In the genomic region with DNA sequence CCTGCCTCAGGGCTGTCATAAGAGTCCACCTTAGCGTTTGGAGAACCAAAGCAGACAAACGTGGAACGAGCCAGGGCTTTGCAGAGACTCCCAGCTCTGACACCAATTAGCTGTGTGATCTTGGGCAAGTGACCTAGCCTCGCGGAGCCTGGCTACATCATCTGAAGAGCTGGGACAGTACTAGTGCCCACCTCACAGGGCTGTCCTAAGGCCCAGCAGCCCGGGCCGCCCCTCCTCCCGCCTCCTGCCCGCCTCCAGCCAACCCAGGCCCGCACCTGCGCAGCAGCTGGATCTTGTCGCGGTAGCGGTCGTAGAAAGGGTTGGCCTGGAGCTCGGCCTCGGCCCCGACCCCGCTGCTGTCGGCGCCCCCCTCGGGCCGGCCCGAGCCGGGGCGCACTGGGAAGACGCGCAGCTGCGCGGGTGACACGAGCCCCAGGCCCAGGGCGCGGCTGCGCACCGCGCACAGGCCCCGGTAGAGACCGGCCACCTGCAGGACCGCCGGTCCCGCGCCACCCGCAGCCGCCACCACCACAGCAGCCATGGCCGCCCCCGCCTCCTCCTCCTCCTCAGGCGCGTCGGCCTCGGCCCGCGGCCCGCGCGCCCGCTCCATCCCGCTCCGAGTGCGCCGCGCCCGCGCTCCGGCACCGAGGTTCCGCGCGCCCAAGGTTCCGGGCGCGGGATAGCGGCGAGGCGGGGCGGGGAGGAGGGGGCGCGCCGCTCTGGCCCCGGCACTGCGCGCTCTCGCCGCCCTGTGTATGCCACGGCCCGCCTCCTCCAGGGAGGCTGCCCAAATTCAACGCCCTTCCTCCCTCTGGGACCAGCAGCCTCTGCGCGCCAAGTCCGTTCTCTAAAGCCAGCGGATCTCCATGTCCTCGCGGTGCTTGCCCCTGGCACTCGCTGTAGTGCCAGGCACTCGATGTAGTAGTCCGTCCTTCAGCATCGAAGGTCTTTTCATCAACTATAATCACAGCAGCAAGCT, we compare ENCODE assay signal across 8 cellular contexts. TPM values are rescaled to one million over a fixed set of nuclear protein-coding genes. Genes with fewer than 3 reads are reported as not detected.
A peak's percentile ranks its signal among the peaks of the same experiment; 100 is the strongest.
DNase-seq lines count a peak whose midpoint lies in the region; ATAC-seq, FAIRE-seq and TF ChIP-seq lines count a peak whose summit lies in the region.

A gene with protein sequence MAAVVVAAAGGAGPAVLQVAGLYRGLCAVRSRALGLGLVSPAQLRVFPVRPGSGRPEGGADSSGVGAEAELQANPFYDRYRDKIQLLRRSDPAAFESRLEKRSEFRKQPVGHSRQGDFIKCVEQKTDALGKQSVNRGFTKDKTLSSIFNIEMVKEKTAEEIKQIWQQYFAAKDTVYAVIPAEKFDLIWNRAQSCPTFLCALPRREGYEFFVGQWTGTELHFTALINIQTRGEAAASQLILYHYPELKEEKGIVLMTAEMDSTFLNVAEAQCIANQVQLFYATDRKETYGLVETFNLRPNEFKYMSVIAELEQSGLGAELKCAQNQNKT (minus strand): TSS at position 583 of the 979 bp plus-strand sequence. CDS start 42 bp downstream, at position 541.

- H4K20me1 ChIP-seq in DOHH2 (ENCODE audit: control insufficient read depth, insufficient read depth, low read depth, low read length): no peaks in the 10 kb centered on the region

- no peak within 1 kb of the TSS for H3K27ac ChIP-seq in DOHH2 (ENCODE audit: low read depth, low read length)
- H3K27ac ChIP-seq in pancreas: peak within 1 kb of the TSS; percentile 45 to 71 (median 56)
- H3K27ac ChIP-seq in tibial nerve: peak within 1 kb of the TSS; percentile 73 to 90 (median 80)

- H3K27me3 ChIP-seq in DOHH2 (ENCODE audit: control insufficient read depth, low read length): 0 out of 2 replicates have a peak, but pooled peaks cover 3% of the 10 kb centered on the region
- H3K27me3 ChIP-seq in pancreas: no peaks in the 10 kb centered on the region
- no peaks in the 10 kb centered on the region for H3K27me3 ChIP-seq in tibial nerve

- H3K9me3 Mint-ChIP-seq in activated naive CD8-positive, alpha-beta T cell (ENCODE audit: low read depth): no peaks in the 10 kb centered on the region

- DNase-seq in LNCaP clone FGC (ENCODE audit: low read depth) (peak; percentile 70), SKM-1 treated with dmso at 0.1 percent for 144 hours (lab: John Stamatoyannopoulos, UW; ENCODE audit: unreplicated experiment) (peak; percentile 44), Right ventricle myocardium superior (peak; percentile 89), pancreas (peak; percentile 61 to 87 (median 78)), tibial nerve (ENCODE audit: low spot score in 2 of 2) (peak; percentile 30 to 37)

- no peaks in the 10 kb centered on the region for H3K9me3 ChIP-seq in DOHH2 (ENCODE audit: control insufficient read depth, insufficient read depth, low read length)
- no peaks in the 10 kb centered on the region for H3K9me3 ChIP-seq in pancreas
- H3K9me3 ChIP-seq in tibial nerve: no peaks in the 10 kb centered on the region

- WGBS in pancreas, 2 donors: 1% methylated on average over 66 to 96 of the region's 96 CpGs
- WGBS in tibial nerve, 2 donors: 1 to 2% methylated on average over 28 to 45 of the region's 96 CpGs

- H3K4me3 ChIP-seq in DOHH2 (ENCODE audit: low read length) (peak within 1 kb of the TSS; percentile 79), LNCaP clone FGC (ENCODE audit: low read depth, low read length) (peak within 1 kb of the TSS; percentile 97), pancreas (peak within 1 kb of the TSS; percentile 84 to 95 (median 86)), tibial nerve (peak within 1 kb of the TSS; percentile 80 to 100 (median 94))

- peak within 1 kb of the TSS; percentile 90 for H3K4me3 Mint-ChIP-seq in activated naive CD8-positive, alpha-beta T cell

- H3K36me3 Mint-ChIP-seq in activated naive CD8-positive, alpha-beta T cell: no peaks in the 10 kb centered on the region

- peaks cover 11% of the 10 kb centered on the region for H3K79me2 ChIP-seq in DOHH2 (ENCODE audit: control insufficient read depth, low read length)

- intact Hi-C loops in Right ventricle myocardium superior (cut with DNase I) (no loop called here), pancreas (cut with DNase I) (no loop called here)

- H3K27ac Mint-ChIP-seq in activated naive CD8-positive, alpha-beta T cell: peak within 1 kb of the TSS; percentile 75

- no peak for FAIRE-seq in pancreas (lab: Jason Lieb, UNC)

- peaks cover 18% of the 10 kb centered on the region for H3K4me1 Mint-ChIP-seq in activated naive CD8-positive, alpha-beta T cell (ENCODE audit: low read depth)

- H3K4me2 ChIP-seq in DOHH2 (ENCODE audit: low read length): peak within 1 kb of the TSS; percentile 80

- H3K4me1 ChIP-seq in DOHH2 (ENCODE audit: control insufficient read depth, low read length) (peaks cover 18% of the 10 kb centered on the region), pancreas (peaks cover 4 to 10% (median 8%) of the 10 kb centered on the region in 3 donors), tibial nerve (peaks cover 0 to 32% (median 15%) of the 10 kb centered on the region in 4 donors)

- H3F3A ChIP-seq in DOHH2 (ENCODE audit: control insufficient read depth, insufficient read depth): peaks cover 7% of the 10 kb centered on the region; the same call in 1 of the 2 replicates

- TF ChIP-seq EP300 in tibial nerve (IDR thresholded peaks at IDR 0.05): no peak

- H3K27me3 Mint-ChIP-seq in activated naive CD8-positive, alpha-beta T cell: no peaks in the 10 kb centered on the region

- peak in 1 of 2 donors; percentile 43 for TF ChIP-seq POLR2A in tibial nerve (IDR thresholded peaks at IDR 0.05)

- H3K36me3 ChIP-seq in DOHH2 (ENCODE audit: control insufficient read depth, low read length) (peaks cover 18% of the 10 kb centered on the region), pancreas (peaks cover 0 to 13% (median 6%) of the 10 kb centered on the region in 3 donors), tibial nerve (peaks cover 0 to 25% (median 0%) of the 10 kb centered on the region in 3 donors)

- H3K9me2 ChIP-seq in DOHH2 (replicated peaks; ENCODE audit: control insufficient read depth, low read length): no peaks in the 10 kb centered on the region

- ATAC-seq in GM21825 (IDR thresholded peaks at IDR 0.05; ENCODE audit: unreplicated experiment) (peak; percentile 67), Right ventricle myocardium superior (ENCODE audit: poor library complexity) (peak; percentile 95), pancreas (peak; percentile 90 to 94 (median 92))

- TF ChIP-seq CTCF in DOHH2 (IDR thresholded peaks at IDR 0.05; ENCODE audit: low read depth, low read length, poor library complexity, severe bottlenecking): no peak
- TF ChIP-seq CTCF in LNCaP clone FGC (IDR thresholded peaks at IDR 0.05; ENCODE audit: control insufficient read depth, extremely low read depth, insufficient read depth): no peak
- TF ChIP-seq CTCF in pancreas (IDR thresholded peaks at IDR 0.05): no peak
- peak in 1 of 5 experiments; percentile 47 for TF ChIP-seq CTCF in tibial nerve (IDR thresholded peaks at IDR 0.05)

RNA-seq across cellular contexts. Expression of the gene that starts here (rescaled TPM):
- total RNA-seq in Right ventricle myocardium superior (198 TPM), pancreas (10 to 100 TPM; 18.1 to 23.3 (median 21.5) TPM), tibial nerve (10 to 100 TPM; 26.3 to 38.5 (median 30.2) TPM)
- 10 to 100 TPM; 19.4 to 21.5 TPM for polyA plus RNA-seq in pancreas

Comparison
In these comparisons a context has a peak if more than half of its experiments do, and no peak if none do; other contexts are left out.
1. DNase-seq: peak in every context shown above with its lines; median percentile 89 in Right ventricle myocardium superior; 78 in pancreas; 70 in LNCaP clone FGC; 44 in SKM-1 treated with dmso at 0.1 percent for 144 hours; 34 in tibial nerve.